Comparison of ENCODE assay signal across 7 cellular contexts in the genomic region with DNA sequence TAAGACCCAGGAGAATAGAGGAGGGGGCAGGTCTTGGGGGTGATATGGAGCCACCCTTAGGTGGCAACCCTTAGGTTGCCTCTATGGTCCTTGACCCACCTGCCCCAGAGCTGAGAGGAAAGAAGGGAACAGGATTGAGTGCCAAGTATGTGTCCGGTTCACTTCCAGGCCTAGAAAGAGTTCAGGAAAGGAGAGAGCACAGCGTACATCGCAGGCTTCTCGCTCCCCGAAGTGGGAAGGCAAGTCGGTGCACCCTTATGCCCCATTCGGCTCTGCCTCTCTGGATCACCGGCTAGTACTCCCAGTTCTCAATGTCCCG. TPM values are rescaled to one million over a fixed set of nuclear protein-coding genes. Genes with fewer than 3 reads are reported as not detected.
A peak's percentile ranks its signal among the peaks of the same experiment; 100 is the strongest.
DNase-seq lines count a peak whose midpoint lies in the region; ATAC-seq, FAIRE-seq and TF ChIP-seq lines count a peak whose summit lies in the region.
"Had no signal": no experiment of that assay in that cellular context is flagged by ENCODE, and none has a peak within 500 bp of the region (broad histone marks: within the 10 kb centered on the region; RNA-seq: fewer than 3 reads in every experiment).

No MANE protein-coding gene starts in this region.

- H3K4me3 ChIP-seq in fibroblast of villous mesenchyme (ENCODE audit: low read depth, low read length): peak overlapping the region; percentile 25
- H3K4me3 ChIP-seq: MG63 had no signal

- intact Hi-C loops in activated CD4-positive, alpha-beta T cell treated with anti-CD3 and anti-CD28 coated beads, Interleukin-2, amount 10 ng/mL, durations not matched to agents 24 days and 14 days (cut with micrococcal nuclease): no loop called here

- FAIRE-seq in frontal cortex (lab: Jason Lieb, UNC): no peak

- H3K9me3 Mint-ChIP-seq in activated CD4-positive, alpha-beta T cell treated with anti-CD3 and anti-CD28 coated beads, Interleukin-2, amount 10 ng/mL, durations not matched to agents 24 days and 14 days: no peaks in the 10 kb centered on the region
- no peaks in the 10 kb centered on the region for H3K9me3 Mint-ChIP-seq in stimulated activated memory B cell treated with anti-CD40 and anti-IgM and Interleukin-4, amounts not matched to agents 10 μg/mL and 1 μg/mL and 100 μg/mL, for 72 hours

- peaks cover 84% of the 10 kb centered on the region for H3K27me3 Mint-ChIP-seq in activated CD4-positive, alpha-beta T cell treated with anti-CD3 and anti-CD28 coated beads, Interleukin-2, amount 10 ng/mL, durations not matched to agents 24 days and 14 days
- peaks cover 88% of the 10 kb centered on the region for H3K27me3 Mint-ChIP-seq in stimulated activated memory B cell treated with anti-CD40 and anti-IgM and Interleukin-4, amounts not matched to agents 10 μg/mL and 1 μg/mL and 100 μg/mL, for 72 hours

- no peak overlapping the region for H3K27ac Mint-ChIP-seq in activated CD4-positive, alpha-beta T cell treated with anti-CD3 and anti-CD28 coated beads, Interleukin-2, amount 10 ng/mL, durations not matched to agents 24 days and 14 days
- no peak overlapping the region for H3K27ac Mint-ChIP-seq in stimulated activated memory B cell treated with anti-CD40 and anti-IgM and Interleukin-4, amounts not matched to agents 10 μg/mL and 1 μg/mL and 100 μg/mL, for 72 hours

- no peak for DNase-seq in activated CD4-positive, alpha-beta T cell treated with anti-CD3 and anti-CD28 coated beads, Interleukin-2, amount 10 ng/mL, durations not matched to agents 24 days and 14 days
- DNase-seq in activated CD4-positive, alpha-beta T cell treated with anti-CD3 and anti-CD28 coated beads, Interleukin-2, amount 50 U/mL, for 1 hour: no peak
- DNase-seq in fibroblast of villous mesenchyme (ENCODE audit: low read depth) (no peak), midbrain (lab: John Stamatoyannopoulos, UW) (no peak), frontal cortex (ENCODE audit: low spot score in 2 of 2) (no peak)
- DNase-seq: MG63 had no signal

- H3K4me3 Mint-ChIP-seq in activated CD4-positive, alpha-beta T cell treated with anti-CD3 and anti-CD28 coated beads, Interleukin-2, amount 10 ng/mL, durations not matched to agents 24 days and 14 days: peak overlapping the region; percentile 55
- H3K4me3 Mint-ChIP-seq in stimulated activated memory B cell treated with anti-CD40 and anti-IgM and Interleukin-4, amounts not matched to agents 10 μg/mL and 1 μg/mL and 100 μg/mL, for 72 hours: peak overlapping the region; percentile 45

- H3K36me3 Mint-ChIP-seq in activated CD4-positive, alpha-beta T cell treated with anti-CD3 and anti-CD28 coated beads, Interleukin-2, amount 10 ng/mL, durations not matched to agents 24 days and 14 days (ENCODE audit: low read depth): no peaks in the 10 kb centered on the region
- H3K36me3 Mint-ChIP-seq in stimulated activated memory B cell treated with anti-CD40 and anti-IgM and Interleukin-4, amounts not matched to agents 10 μg/mL and 1 μg/mL and 100 μg/mL, for 72 hours: no peaks in the 10 kb centered on the region

- H3K4me1 Mint-ChIP-seq in activated CD4-positive, alpha-beta T cell treated with anti-CD3 and anti-CD28 coated beads, Interleukin-2, amount 10 ng/mL, durations not matched to agents 24 days and 14 days: peaks cover 27% of the 10 kb centered on the region
- peaks cover 31% of the 10 kb centered on the region for H3K4me1 Mint-ChIP-seq in stimulated activated memory B cell treated with anti-CD40 and anti-IgM and Interleukin-4, amounts not matched to agents 10 μg/mL and 1 μg/mL and 100 μg/mL, for 72 hours

- ATAC-seq in stimulated activated memory B cell treated with anti-CD40 and anti-IgM and Interleukin-4, amounts not matched to agents 10 μg/mL and 1 μg/mL and 100 μg/mL, for 72 hours: no peak

- no peak for TF ChIP-seq CTCF in fibroblast of villous mesenchyme (IDR thresholded peaks at IDR 0.05; ENCODE audit: insufficient read depth, low read depth, low read length)

RNA-seq across cellular contexts. Expression of gene SP6, which starts 0.6 kb away (rescaled TPM):
- total RNA-seq in activated CD4-positive, alpha-beta T cell treated with anti-CD3 and anti-CD28 coated beads, Interleukin-2, amount 10 ng/mL, durations not matched to agents 24 days and 14 days: 0.05 TPM in 2 replicates
- total RNA-seq in fibroblast of villous mesenchyme (under 0.01 TPM in 2 replicates), frontal cortex (not detected)

RNA-seq across cellular contexts. Expression of gene SCRN2, which starts 9.3 kb away (rescaled TPM):
- 24.3 and 24.8 TPM in 2 replicates for total RNA-seq in activated CD4-positive, alpha-beta T cell treated with anti-CD3 and anti-CD28 coated beads, Interleukin-2, amount 10 ng/mL, durations not matched to agents 24 days and 14 days
- total RNA-seq in fibroblast of villous mesenchyme: 25.0 and 33.2 TPM in 2 replicates
- total RNA-seq in frontal cortex: 24.1 TPM

RNA-seq across cellular contexts. Expression of gene LRRC46, which starts 18.9 kb away (rescaled TPM):
- 0.33 and 0.44 TPM in 2 replicates for total RNA-seq in activated CD4-positive, alpha-beta T cell treated with anti-CD3 and anti-CD28 coated beads, Interleukin-2, amount 10 ng/mL, durations not matched to agents 24 days and 14 days
- total RNA-seq in fibroblast of villous mesenchyme (under 0.01 and 0.32 TPM in 2 replicates), frontal cortex (not detected)

RNA-seq across cellular contexts. Expression of gene MRPL10, which starts 19.0 kb away (rescaled TPM):
- total RNA-seq in activated CD4-positive, alpha-beta T cell treated with anti-CD3 and anti-CD28 coated beads, Interleukin-2, amount 10 ng/mL, durations not matched to agents 24 days and 14 days: 55.0 and 58.3 TPM in 2 replicates
- total RNA-seq in fibroblast of villous mesenchyme (20.7 and 24.5 TPM in 2 replicates), frontal cortex (6.9 TPM)

RNA-seq across cellular contexts. Expression of gene OSBPL7, which starts 28.7 kb away (rescaled TPM):
- total RNA-seq in activated CD4-positive, alpha-beta T cell treated with anti-CD3 and anti-CD28 coated beads, Interleukin-2, amount 10 ng/mL, durations not matched to agents 24 days and 14 days: 18.1 and 18.4 TPM in 2 replicates
- 6.9 and 13.5 TPM in 2 replicates for total RNA-seq in fibroblast of villous mesenchyme
- 7.3 TPM for total RNA-seq in frontal cortex
